In genomic region chr22:29306175-29306829, GRCh38 we compare ENCODE assay signal across 8 cellular contexts. TPM values are rescaled to one million over a fixed set of nuclear protein-coding genes. Genes with fewer than 3 reads are reported as not detected.
DNase-seq lines count a peak whose midpoint lies in the region; ATAC-seq, FAIRE-seq and TF ChIP-seq lines count a peak whose summit lies in the region.

GAS2L1 (plus strand) TSS chr22:29306650; CDS start chr22:29308106, 1,456 bp downstream.

- no peak for TF ChIP-seq POLR2A in GM12878 (IDR thresholded peaks at IDR 0.05; ENCODE audit: low read depth, low read length)

- H2AFZ ChIP-seq in GM12878 (ENCODE audit: control insufficient read depth, low read depth, low read length): peak within 1 kb of the TSS; percentile 56

- H3K36me3 Mint-ChIP-seq in progenitor cell of endocrine pancreas (ENCODE audit: insufficient read depth): no peaks in the 10 kb centered on the region

- H3K27me3 ChIP-seq in HUES64 (ENCODE audit: insufficient read depth, low read length) (peaks cover 3% of the 10 kb centered on the region; the same call in 1 of the 2 replicates), SJSA1 (replicated peaks) (no peaks in the 10 kb centered on the region), GM12878 (replicated peaks in 1 of 2; ENCODE audit: control insufficient read depth in 2 of 2, insufficient read depth in 2 of 2, low read length in 1 of 2) (peaks cover 2 to 7% of the 10 kb centered on the region in 2 experiments; a peak in 2 of 4 replicates)

- no peak for FAIRE-seq in GM12878 (lab: Jason Lieb, UNC)

- TF ChIP-seq CTCF in GM12878 (IDR thresholded peaks at IDR 0.05 in 2 of 3, conservative IDR thresholded peaks at IDR 0.05 in 1 of 3; ENCODE audit: control insufficient read depth in 2 of 3, extremely low read depth in 1 of 3, insufficient read depth in 1 of 3, low read depth in 3 of 3, low read length in 3 of 3) (peak in 2 of 3 experiments; percentile 32 to 42; a peak in 3 of 6 replicates), progenitor cell of endocrine pancreas (IDR thresholded peaks at IDR 0.05; ENCODE audit: unreplicated experiment) (peak; percentile 66)

- peak within 1 kb of the TSS; percentile 86 for H3K27ac Mint-ChIP-seq in progenitor cell of endocrine pancreas

- TF ChIP-seq RAD21 in GM12878 (IDR thresholded peaks at IDR 0.05; ENCODE audit: insufficient read depth, low read depth, low read length): no peak

- H3K9me3 ChIP-seq in HUES64 (ENCODE audit: insufficient read depth, low read depth, low read length) (no peaks in the 10 kb centered on the region), SJSA1 (replicated peaks) (no peaks in the 10 kb centered on the region), GM12878 (replicated peaks; ENCODE audit: control insufficient read depth, insufficient read depth, low read length) (no peaks in the 10 kb centered on the region; the same call in 2 of the 3 replicates)

- H3K27me3 Mint-ChIP-seq in progenitor cell of endocrine pancreas: no peaks in the 10 kb centered on the region

- peak within 1 kb of the TSS; percentile 96 for H3K27ac ChIP-seq in HUES64 (ENCODE audit: low read depth, low read length)
- H3K27ac ChIP-seq in SJSA1: peak within 1 kb of the TSS; percentile 67
- H3K27ac ChIP-seq in GM12878 (ENCODE audit: control insufficient read depth, insufficient read depth): no peak within 1 kb of the TSS

- intact Hi-C loops in GM12878 (cut with micrococcal nuclease; ENCODE audit: unreplicated experiment): no loop called here

- H3K9me3 Mint-ChIP-seq in progenitor cell of endocrine pancreas (ENCODE audit: low read depth): no peaks in the 10 kb centered on the region

- H3K4me2 ChIP-seq in GM12878 (ENCODE audit: control insufficient read depth, insufficient read depth): peak within 1 kb of the TSS; percentile 83

- in situ Hi-C loops in GM12878 (cut with MboI): no loop called here

- peaks cover 3% of the 10 kb centered on the region for H3K4me1 Mint-ChIP-seq in progenitor cell of endocrine pancreas (ENCODE audit: low read depth)

- peak within 1 kb of the TSS; percentile 81 for H3K4me3 Mint-ChIP-seq in progenitor cell of endocrine pancreas (ENCODE audit: low read depth)

- H3K79me2 ChIP-seq in GM12878 (ENCODE audit: control insufficient read depth, insufficient read depth, low read length): no peaks in the 10 kb centered on the region

- SMC1A ChIA-PET in GM12878 (lab: Charles Lee; ENCODE audit: uncharacterized antibody, unreplicated experiment): no interaction called here

- no peak for TF ChIP-seq EP300 in GM12878 (IDR thresholded peaks at IDR 0.05; ENCODE audit: borderline replicate concordance in 1 of 2, control insufficient read depth in 1 of 2, low read depth in 2 of 2, low read length in 2 of 2)

- 1% methylated on average over 37 of the region's 40 CpGs for WGBS in HUES64
- 8% methylated on average over 17 of the region's 40 CpGs for WGBS in GM12878 (ENCODE audit: insufficient coverage, insufficient replicate concordance, low lambda C conversion rate, missing lambda C conversion rate)

- H3K9ac ChIP-seq in HUES64 (ENCODE audit: low read depth, low read length) (peak within 1 kb of the TSS; percentile 54), GM12878 (ENCODE audit: control insufficient read depth, insufficient read depth, low read length) (no peak within 1 kb of the TSS; the same call in 1 of the 2 replicates)

- H3K36me3 ChIP-seq in HUES64 (ENCODE audit: insufficient read depth, low read length): no peaks in the 10 kb centered on the region
- peaks cover 19% of the 10 kb centered on the region for H3K36me3 ChIP-seq in SJSA1
- H3K36me3 ChIP-seq in GM12878 (ENCODE audit: control insufficient read depth in 2 of 2, insufficient read depth in 2 of 2, low read length in 1 of 2): no peaks in the 10 kb centered on the region

- ATAC-seq in GM12878: peak; percentile 52
- no peak for ATAC-seq in GM18520 (IDR thresholded peaks at IDR 0.05; ENCODE audit: unreplicated experiment)

- no peaks in the 10 kb centered on the region for H4K20me1 ChIP-seq in GM12878 (ENCODE audit: control insufficient read depth, insufficient read depth)

- peak within 1 kb of the TSS; percentile 57 for H3K4me3 ChIP-seq in HUES64 (ENCODE audit: low read length)
- H3K4me3 ChIP-seq in SJSA1: peak within 1 kb of the TSS; percentile 68
- peak within 1 kb of the TSS; percentile 60 for H3K4me3 ChIP-seq in GM12878

- H3K4me1 ChIP-seq in HUES64 (ENCODE audit: insufficient read depth, low read length) (peaks cover 9% of the 10 kb centered on the region), SJSA1 (replicated peaks) (peaks cover 27% of the 10 kb centered on the region), GM12878 (ENCODE audit: control insufficient read depth, insufficient read depth, low read length) (no peaks in the 10 kb centered on the region; the same call in 1 of the 2 replicates)

- CTCF ChIA-PET in GM12878 (lab: Yijun Ruan, JAX): no interaction called here

- no TSS peak for BruUV-seq in GM12878 (replicated peaks; lab: Mats Ljungman, UMichigan)

- peak; percentile 75 for DNase-seq in DMS53 (lab: John Stamatoyannopoulos, UW)
- DNase-seq in SJSA1 (ENCODE audit: low read depth in 1 of 2, low spot score in 2 of 2): peak; percentile 82 to 89
- no peak for DNase-seq in GM12878 (ENCODE audit: low read depth, low spot score)
- peak; percentile 97 for DNase-seq in hepatic stellate cell (ENCODE audit: low spot score)
- DNase-seq in progenitor cell of endocrine pancreas (ENCODE audit: low spot score, unreplicated experiment): peak; percentile 64
- no peak for DNase-seq in KG1 (lab: John Stamatoyannopoulos, UW)

- POLR2A ChIA-PET in GM12878 (lab: Charles Lee): interaction anchor here (0.7 kb wide), 1 partner anchor 18 kb away, joined by 8 read pairs; no protein-coding TSS in a partner anchor

- RAD21 ChIA-PET in GM12878 (lab: Charles Lee; ENCODE audit: unreplicated experiment): no interaction called here

TF ChIP-seq in GM12878, 131 proteins besides CTCF, POLR2A, EP300 and RAD21:
- TF ChIP-seq YBX1 (IDR thresholded peaks at IDR 0.05): no peak
- TF ChIP-seq DPF2 (IDR thresholded peaks at IDR 0.05): peak; percentile 63
- TF ChIP-seq YY1 (IDR thresholded peaks at IDR 0.05; ENCODE audit: low read depth, low read length): peak; percentile 61

RNA-seq across cellular contexts. Expression of gene GAS2L1, which starts in this region (rescaled TPM):
- 7.5 TPM for polyA plus RNA-seq in HUES64 (2013, experiment 1 of 2)
- 10.0 TPM for polyA plus RNA-seq in HUES64 (2013, experiment 2 of 2)
- total RNA-seq in SJSA1 (2014; rRNA removed; shearing (Covaris generic)): 10.4 and 12.5 TPM in 2 replicates
- not detected in 2 replicates for total RNA-seq in GM12878 (2013; cell fraction: nucleolus; rRNA removed)
- total RNA-seq in GM12878 (2014; rRNA removed) (not detected in 2 replicates), GM12878 (2014; rRNA removed; fragmentation: Illumina TruSeq; extraction: Trizol) (not detected in 2 replicates), GM12878 (2021) (0.13 and 0.43 TPM in 2 replicates), progenitor cell of endocrine pancreas (10.6 and 11.5 TPM in 2 replicates)
- polyA plus RNA-seq in GM12878 (2011; ENCODE audit: low read depth): not detected
- polyA plus RNA-seq in GM12878 (2011; rRNA removed) (not detected in 2 replicates), GM12878 (2014; fragmentation: Illumina TruSeq; extraction: Trizol) (not detected in 2 replicates), GM12878 (2014; fragmentation: Nextera tagmentation; extraction: Ambion mirVana) (not detected), GM12878 (2014; rRNA removed) (0.03 and 0.06 TPM in 2 replicates), GM12878 (2016; fragmentation: Nextera tagmentation; extraction: Ambion mirVana) (not detected)
- polyA plus RNA-seq in GM12878 (2011; cell fraction: cytosol; rRNA removed): 0.07 TPM in 1 of 2 replicates, not detected in the other
- polyA plus RNA-seq in GM12878 (2011; cell fraction: nucleus; rRNA removed): 0.13 and 0.28 TPM in 2 replicates
- 0.12 and 0.25 TPM in 2 replicates for polyA plus RNA-seq in GM12878 (2012)
- polyA minus RNA-seq in GM12878 (2011; rRNA and poly(A)+ RNA removed): not detected in 2 replicates
- not detected in 2 replicates for polyA minus RNA-seq in GM12878 (2011; cell fraction: cytosol; rRNA and poly(A)+ RNA removed)
- not detected in 2 replicates for polyA minus RNA-seq in GM12878 (2011; cell fraction: nucleus; rRNA and poly(A)+ RNA removed)

Comparison
In these comparisons a context has a peak if more than half of its experiments do, and no peak if none do; other contexts are left out.
1. Peak in ATAC-seq, H3K4me3 ChIP-seq and H3K4me2 ChIP-seq in GM12878; RNA of the gene not detected or under 1 TPM.
2. DNase-seq: peak in DMS53 (single experiment), SJSA1 (2 of 2), hepatic stellate cell (single experiment) and progenitor cell of endocrine pancreas (single experiment); none in GM12878 (single experiment) and KG1 (single experiment).
3. Peak in every context shown above with its lines, with median percentiles within 50 percentile points of each other: H3K4me3 ChIP-seq.